11 cellular contexts compared by ENCODE assay signal in genomic region chr4:162499478-162499877, GRCh38.
DNase-seq lines count a peak whose midpoint lies in the region; ATAC-seq, FAIRE-seq and TF ChIP-seq lines count a peak whose summit lies in the region.
"Had no signal": no experiment of that assay in that cellular context is flagged by ENCODE, and none has a peak within 500 bp of the region (broad histone marks: within the 10 kb centered on the region; RNA-seq: fewer than 3 reads in every experiment).

No MANE protein-coding gene starts in this region.

- H3K4me2 ChIP-seq in GM12878 (ENCODE audit: control insufficient read depth, insufficient read depth) = no peak overlapping the region

- no peak overlapping the region for H2AFZ ChIP-seq in GM12878 (ENCODE audit: control insufficient read depth, low read depth, low read length)

- TF ChIP-seq EP300 in GM12878 (IDR thresholded peaks at IDR 0.05; ENCODE audit: borderline replicate concordance in 1 of 2, control insufficient read depth in 1 of 2, low read depth in 2 of 2, low read length in 2 of 2) = no peak

- no peaks in the 10 kb centered on the region for H3K36me3 Mint-ChIP-seq in activated naive CD8-positive, alpha-beta T cell treated with anti-CD3 and anti-CD28 coated beads for 36 hours

- H3K36me3 ChIP-seq in GM12878 (ENCODE audit: control insufficient read depth in 2 of 2, insufficient read depth in 2 of 2, low read length in 1 of 2) (no peaks in the 10 kb centered on the region), uterus (no peaks in the 10 kb centered on the region)
- H3K36me3 ChIP-seq: thyroid gland had no signal

- intact Hi-C loops in GM12878 (cut with micrococcal nuclease; ENCODE audit: unreplicated experiment) = loop anchor here (5.0 kb wide), 1 partner anchor 458 kb away; no protein-coding TSS in a partner anchor
- intact Hi-C loops in uterus (cut with DNase I; ENCODE audit: low total_unique reads) = no loop called here

- no peaks in the 10 kb centered on the region for H3K9me3 Mint-ChIP-seq in activated naive CD8-positive, alpha-beta T cell treated with anti-CD3 and anti-CD28 coated beads for 36 hours

- no peak for TF ChIP-seq RAD21 in GM12878 (IDR thresholded peaks at IDR 0.05; ENCODE audit: insufficient read depth, low read depth, low read length)

- BruUV-seq in GM12878 (replicated peaks; lab: Mats Ljungman, UMichigan) = no TSS peak

- H3K27ac Mint-ChIP-seq in activated naive CD8-positive, alpha-beta T cell treated with anti-CD3 and anti-CD28 coated beads for 36 hours = no peak overlapping the region

- H3K9ac ChIP-seq in GM12878 (ENCODE audit: control insufficient read depth, insufficient read depth, low read length) = no peak overlapping the region

- H3K4me3 Mint-ChIP-seq in activated naive CD8-positive, alpha-beta T cell treated with anti-CD3 and anti-CD28 coated beads for 36 hours = no peak overlapping the region

- H3K27ac ChIP-seq in GM12878 (ENCODE audit: control insufficient read depth, insufficient read depth) = no peak overlapping the region
- no peak overlapping the region for H3K27ac ChIP-seq in uterus
- H3K27ac ChIP-seq: thyroid gland had no signal

- TF ChIP-seq POLR2A in GM12878 (IDR thresholded peaks at IDR 0.05; ENCODE audit: low read depth, low read length) = no peak
- TF ChIP-seq POLR2A in uterus (IDR thresholded peaks at IDR 0.05) = no peak

- H3K79me2 ChIP-seq in GM12878 (ENCODE audit: control insufficient read depth, insufficient read depth, low read length) = no peaks in the 10 kb centered on the region

- H3K9me3 ChIP-seq in GM12878 (replicated peaks; ENCODE audit: control insufficient read depth, insufficient read depth, low read length) (no peaks in the 10 kb centered on the region), uterus (no peaks in the 10 kb centered on the region)
- H3K9me3 ChIP-seq: thyroid gland had no signal

- H3K4me3 ChIP-seq in GM12878 (no peak overlapping the region), uterus (no peak overlapping the region)
- H3K4me3 ChIP-seq: lung, thyroid gland had no signal

- H3K27me3 Mint-ChIP-seq in activated naive CD8-positive, alpha-beta T cell treated with anti-CD3 and anti-CD28 coated beads for 36 hours = no peaks in the 10 kb centered on the region

- RAD21 ChIA-PET in GM12878 (lab: Charles Lee; ENCODE audit: unreplicated experiment) = interaction anchor here (0.8 to 1.2 kb wide), 4 partner anchors 14 to 538 kb away, joined by 3 read pairs; no protein-coding TSS in a partner anchor

- no peaks in the 10 kb centered on the region for H4K20me1 ChIP-seq in GM12878 (ENCODE audit: control insufficient read depth, insufficient read depth)

- WGBS in GM12878 (ENCODE audit: insufficient coverage, insufficient replicate concordance, low lambda C conversion rate, missing lambda C conversion rate) = 0% methylated on average over 1 of the region's 1 CpG

- no peaks in the 10 kb centered on the region for H3K4me1 Mint-ChIP-seq in activated naive CD8-positive, alpha-beta T cell treated with anti-CD3 and anti-CD28 coated beads for 36 hours

- CTCF ChIA-PET in GM12878 (lab: Yijun Ruan, JAX) = interaction anchor here (1.0 to 3.6 kb wide), 5 partner anchors 9 to 1049 kb away, joined by 3 to 25 read pairs (median 13); no protein-coding TSS in a partner anchor

- TF ChIP-seq CTCF in GM12878 (IDR thresholded peaks at IDR 0.05 in 2 of 3, conservative IDR thresholded peaks at IDR 0.05 in 1 of 3; ENCODE audit: control insufficient read depth in 2 of 3, extremely low read depth in 1 of 3, insufficient read depth in 1 of 3, low read depth in 3 of 3, low read length in 3 of 3) (peak in 1 of 3 experiments; percentile 30; a peak in 2 of 6 replicates), uterus (IDR thresholded peaks at IDR 0.05) (no peak)

- no peak for FAIRE-seq in GM12878 (lab: Jason Lieb, UNC)

- DNase-seq in NCI-H1105 treated with DMSO at 0.1 percent for 48 hours (lab: John Stamatoyannopoulos, UW) = peak; percentile 1
- DNase-seq in NCI-H1105 (lab: John Stamatoyannopoulos, UW) = no peak
- DNase-seq in GM12878 (ENCODE audit: low read depth, low spot score) = no peak
- peak; percentile 8 for DNase-seq in pons (ENCODE audit: low spot score)
- no peak for DNase-seq in activated naive CD8-positive, alpha-beta T cell treated with anti-CD3 and anti-CD28 coated beads for 36 hours
- no peak for DNase-seq in uterus
- DNase-seq: cortex of kidney, thyroid gland had no signal

- no peaks in the 10 kb centered on the region for H3K4me1 ChIP-seq in GM12878 (ENCODE audit: control insufficient read depth, insufficient read depth, low read length)
- no peaks in the 10 kb centered on the region for H3K4me1 ChIP-seq in uterus
- H3K4me1 ChIP-seq: thyroid gland had no signal

- SMC1A ChIA-PET in GM12878 (lab: Charles Lee; ENCODE audit: uncharacterized antibody, unreplicated experiment) = interaction anchor here (0.6 to 1.2 kb wide), 3 partner anchors 18 to 538 kb away, joined by 3 read pairs; no protein-coding TSS in a partner anchor

- in situ Hi-C loops in GM12878 (cut with MboI) = loop anchor here (10.0 kb wide), 2 partner anchors 535 to 1045 kb away; no protein-coding TSS in a partner anchor

- POLR2A ChIA-PET in GM12878 (lab: Charles Lee) = no interaction called here

- peak; percentile 48 for ATAC-seq in HG03520 (IDR thresholded peaks at IDR 0.05; ENCODE audit: unreplicated experiment)
- peak; percentile 76 for ATAC-seq in GM12878
- no peak for ATAC-seq in GM19328 (IDR thresholded peaks at IDR 0.05; ENCODE audit: unreplicated experiment)

- no peaks in the 10 kb centered on the region for H3K27me3 ChIP-seq in GM12878 (replicated peaks in 1 of 2; ENCODE audit: control insufficient read depth in 2 of 2, insufficient read depth in 2 of 2, low read length in 1 of 2)
- H3K27me3 ChIP-seq in uterus = no peaks in the 10 kb centered on the region
- H3K27me3 ChIP-seq: thyroid gland had no signal

TF ChIP-seq in GM12878, 131 proteins besides CTCF, POLR2A, EP300 and RAD21:
- no peak for TF ChIP-seq IRF3 (IDR thresholded peaks at IDR 0.05)
- no peak for TF ChIP-seq NBN (IDR thresholded peaks at IDR 0.05)
- TF ChIP-seq HSF1 (IDR thresholded peaks at IDR 0.05; ENCODE audit: low read depth, low read length) = no peak

Comparison
In these comparisons a context has a peak if more than half of its experiments do, and no peak if none do; other contexts are left out.
1. DNase-seq: peak in NCI-H1105 treated with DMSO at 0.1 percent for 48 hours (single experiment) and pons (single experiment); none in NCI-H1105 (single experiment), GM12878 (single experiment), activated naive CD8-positive, alpha-beta T cell treated with anti-CD3 and anti-CD28 coated beads for 36 hours (single experiment) and uterus (0 of 2).